In the genomic region with DNA sequence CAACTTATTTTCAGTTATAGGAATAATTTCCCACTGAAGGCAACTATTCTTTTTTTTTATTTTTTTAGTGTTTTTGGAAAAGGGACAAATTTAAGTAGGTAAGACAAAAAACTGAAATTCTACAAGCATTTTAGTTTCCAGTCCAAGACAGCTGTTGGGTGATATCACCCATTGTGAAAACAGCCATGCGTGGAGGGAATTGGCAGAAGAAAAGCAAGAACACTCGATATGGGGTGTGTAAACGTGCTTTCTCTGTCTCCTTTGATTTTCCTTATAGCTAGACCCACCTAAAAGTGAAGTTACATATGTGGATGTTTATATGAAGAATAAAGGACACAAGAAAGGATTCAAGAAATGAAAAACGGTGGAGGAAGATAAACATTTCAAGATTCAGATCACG, we compare ENCODE assay signal across 26 cellular contexts.
"Had no signal": no experiment of that assay in that cellular context is flagged by ENCODE, and none has a peak within 500 bp of the region (broad histone marks: within the 10 kb centered on the region; RNA-seq: fewer than 3 reads in every experiment).

No MANE protein-coding gene starts in this region.

- H3K4me3 Mint-ChIP-seq: activated CD4-positive, alpha-beta memory T cell treated with anti-CD3 and anti-CD28 coated beads, Interleukin-2, amount 10 ng/mL, durations not matched to agents 7 days and 5 days; activated CD4-positive, alpha-beta T cell treated with anti-CD3 and anti-CD28 coated beads, Interleukin-2, amount 10 ng/mL, durations not matched to agents 7 days and 5 days; activated naive CD4-positive, alpha-beta T cell treated with anti-CD3 and anti-CD28 coated beads, Interleukin-2, amount 10 ng/mL, durations not matched to agents 7 days and 5 days; activated naive CD8-positive, alpha-beta T cell treated with anti-CD3 and anti-CD28 coated beads, Interleukin-2, amount 10 ng/mL, durations not matched to agents 7 days and 5 days; activated T-cell treated with anti-CD3 and anti-CD28 coated beads, Interleukin-2, amount 50 U/mL, for 24 hours; dendritic cell treated with granulocyte-macrophage colony-stimulating factor and Interleukin-4, amounts not matched to agents 40 ng/mL and 50 ng/mL, for 4 days; endodermal cell; natural killer cell treated with Interleukin-12 subunit alpha and Interleukin-12 subunit beta and Interleukin-15 and Interleukin-18, amount 100 ng/mL, for 72 hours had no signal

- H3K27me3 ChIP-seq: ascending aorta, brain microvascular endothelial cell, esophagus muscularis mucosa, left lung, upper lobe of right lung had no signal

- H3K9me3 Mint-ChIP-seq: endodermal cell had no signal

- H3K4me1 Mint-ChIP-seq: activated CD4-positive, alpha-beta memory T cell treated with anti-CD3 and anti-CD28 coated beads, Interleukin-2, amount 10 ng/mL, durations not matched to agents 7 days and 5 days; activated CD4-positive, alpha-beta T cell treated with anti-CD3 and anti-CD28 coated beads, Interleukin-2, amount 10 ng/mL, durations not matched to agents 7 days and 5 days; activated naive CD4-positive, alpha-beta T cell treated with anti-CD3 and anti-CD28 coated beads, Interleukin-2, amount 10 ng/mL, durations not matched to agents 7 days and 5 days; activated naive CD8-positive, alpha-beta T cell treated with anti-CD3 and anti-CD28 coated beads, Interleukin-2, amount 10 ng/mL, durations not matched to agents 7 days and 5 days had no signal

- H3K4me1 ChIP-seq: foreskin keratinocyte had no signal

- H3K27me3 Mint-ChIP-seq: activated CD4-positive, alpha-beta memory T cell treated with anti-CD3 and anti-CD28 coated beads, Interleukin-2, amount 10 ng/mL, durations not matched to agents 7 days and 5 days; activated CD4-positive, alpha-beta T cell treated with anti-CD3 and anti-CD28 coated beads, Interleukin-2, amount 10 ng/mL, durations not matched to agents 7 days and 5 days; activated naive CD4-positive, alpha-beta T cell treated with anti-CD3 and anti-CD28 coated beads, Interleukin-2, amount 10 ng/mL, durations not matched to agents 7 days and 5 days; activated naive CD8-positive, alpha-beta T cell treated with anti-CD3 and anti-CD28 coated beads, Interleukin-2, amount 10 ng/mL, durations not matched to agents 7 days and 5 days; activated T-cell treated with anti-CD3 and anti-CD28 coated beads, Interleukin-2, amount 50 U/mL, for 24 hours; dendritic cell treated with granulocyte-macrophage colony-stimulating factor and Interleukin-4, amounts not matched to agents 40 ng/mL and 50 ng/mL, for 4 days; natural killer cell treated with Interleukin-12 subunit alpha and Interleukin-12 subunit beta and Interleukin-15 and Interleukin-18, amount 100 ng/mL, for 72 hours had no signal

- ATAC-seq: foreskin keratinocyte; left lung; mucosa of descending colon; natural killer cell treated with Interleukin-12 subunit alpha and Interleukin-12 subunit beta and Interleukin-15 and Interleukin-18, amount 100 ng/mL, for 72 hours; stimulated activated naive CD8-positive, alpha-beta T cell treated with anti-CD3 and anti-CD28 coated beads, Interleukin-15, Interleukin-2, amounts not matched to agents 100 U/mL and 50 U/mL, for 24 hours; upper lobe of right lung had no signal

- H3K4me3 ChIP-seq: ascending aorta, esophagus muscularis mucosa, left lung, mucosa of descending colon, thoracic aorta, upper lobe of right lung had no signal

- DNase-seq: activated CD4-positive, alpha-beta memory T cell treated with anti-CD3 and anti-CD28 coated beads, Interleukin-2, amount 10 ng/mL, durations not matched to agents 7 days and 5 days; activated CD4-positive, alpha-beta T cell treated with anti-CD3 and anti-CD28 coated beads for 1 hour; activated CD4-positive, alpha-beta T cell treated with anti-CD3 and anti-CD28 coated beads, Interleukin-2, amount 10 ng/mL, durations not matched to agents 7 days and 5 days; activated CD8-positive, alpha-beta memory T cell treated with anti-CD3 and anti-CD28 coated beads, Interleukin-2, amount 50 U/mL, for 48 hours; activated gamma-delta T cell; activated naive CD4-positive, alpha-beta T cell treated with anti-CD3 and anti-CD28 coated beads, Interleukin-2, amount 10 ng/mL, durations not matched to agents 7 days and 5 days; activated naive CD8-positive, alpha-beta T cell treated with anti-CD3 and anti-CD28 coated beads, Interleukin-2, amount 10 ng/mL, durations not matched to agents 7 days and 5 days; activated T-cell treated with anti-CD3 and anti-CD28 coated beads, Interleukin-2, amount 50 U/mL, for 24 hours; brain microvascular endothelial cell; caudate nucleus; endodermal cell; foreskin keratinocyte; left lung; mucosa of descending colon; retina; stimulated activated CD4-positive, alpha-beta T cell treated with anti-CD3 and anti-CD28 coated beads, Interleukin-12 subunit alpha, Interleukin-12 subunit beta, amount 100 ng/mL, for 4 hours; stimulated activated CD4-positive, alpha-beta T cell treated with anti-CD3 and anti-CD28 coated beads, Interleukin-4, amount 100 ng/mL, for 1 hour; stimulated activated naive CD8-positive, alpha-beta T cell treated with anti-CD3 and anti-CD28 coated beads, Interleukin-15, Interleukin-2, amounts not matched to agents 100 U/mL and 50 U/mL, for 24 hours; T-helper 2 cell; upper lobe of right lung had no signal

- H3K27ac ChIP-seq: brain microvascular endothelial cell, esophagus muscularis mucosa, foreskin keratinocyte, upper lobe of right lung had no signal

- H3K9me3 ChIP-seq: ascending aorta, esophagus muscularis mucosa, left lung, mucosa of descending colon, thoracic aorta, upper lobe of right lung had no signal

- H3K36me3 ChIP-seq: ascending aorta, brain microvascular endothelial cell, esophagus muscularis mucosa, left lung, thoracic aorta, upper lobe of right lung had no signal

- FAIRE-seq: islet of Langerhans had no signal

- H3K36me3 Mint-ChIP-seq: activated naive CD4-positive, alpha-beta T cell treated with anti-CD3 and anti-CD28 coated beads, Interleukin-2, amount 10 ng/mL, durations not matched to agents 7 days and 5 days; activated naive CD8-positive, alpha-beta T cell treated with anti-CD3 and anti-CD28 coated beads, Interleukin-2, amount 10 ng/mL, durations not matched to agents 7 days and 5 days; natural killer cell treated with Interleukin-12 subunit alpha and Interleukin-12 subunit beta and Interleukin-15 and Interleukin-18, amount 100 ng/mL, for 72 hours had no signal

- H3K27ac Mint-ChIP-seq: activated CD4-positive, alpha-beta memory T cell treated with anti-CD3 and anti-CD28 coated beads, Interleukin-2, amount 10 ng/mL, durations not matched to agents 7 days and 5 days; activated CD4-positive, alpha-beta T cell treated with anti-CD3 and anti-CD28 coated beads, Interleukin-2, amount 10 ng/mL, durations not matched to agents 7 days and 5 days; activated naive CD4-positive, alpha-beta T cell treated with anti-CD3 and anti-CD28 coated beads, Interleukin-2, amount 10 ng/mL, durations not matched to agents 7 days and 5 days; activated naive CD8-positive, alpha-beta T cell treated with anti-CD3 and anti-CD28 coated beads, Interleukin-2, amount 10 ng/mL, durations not matched to agents 7 days and 5 days; activated T-cell treated with anti-CD3 and anti-CD28 coated beads, Interleukin-2, amount 50 U/mL, for 24 hours; dendritic cell treated with granulocyte-macrophage colony-stimulating factor and Interleukin-4, amounts not matched to agents 40 ng/mL and 50 ng/mL, for 4 days; endodermal cell; natural killer cell treated with Interleukin-12 subunit alpha and Interleukin-12 subunit beta and Interleukin-15 and Interleukin-18, amount 100 ng/mL, for 72 hours had no signal
